ENCODE assay signal across 33 cellular contexts in genomic region chr12:52820521-52820920, GRCh38. TPM values are rescaled to one million over a fixed set of nuclear protein-coding genes. Genes with fewer than 3 reads are reported as not detected.
"Had no signal": no experiment of that assay in that cellular context is flagged by ENCODE, and none has a peak within 500 bp of the region (broad histone marks: within the 10 kb centered on the region; RNA-seq: fewer than 3 reads in every experiment).

No MANE protein-coding gene starts in this region.

- H3K27ac ChIP-seq: SK-N-MC, WERI-Rb-1 had no signal

- H3K27me3 Mint-ChIP-seq: activated naive CD8-positive, alpha-beta T cell; activated naive CD8-positive, alpha-beta T cell treated with anti-CD3 and anti-CD28 coated beads, Interleukin-2, amount 50 U/mL, for 24 hours had no signal

- H3K4me3 ChIP-seq: K562, MG63, SK-N-MC had no signal

- H3K36me3 Mint-ChIP-seq: activated naive CD4-positive, alpha-beta T cell treated with anti-CD3 and anti-CD28 coated beads, Interleukin-2, amount 10 ng/mL, durations not matched to agents 7 days and 5 days; activated naive CD8-positive, alpha-beta T cell; brain had no signal

- H3K9me3 ChIP-seq: MG63 had no signal

- H3K9me3 Mint-ChIP-seq: activated CD4-positive, alpha-beta T cell treated with anti-CD3 and anti-CD28 coated beads, Interleukin-2, amount 10 ng/mL, durations not matched to agents 24 days and 14 days; activated CD8-positive, alpha-beta T cell treated with anti-CD3 and anti-CD28 coated beads for 36 hours; activated naive CD4-positive, alpha-beta T cell treated with anti-CD3 and anti-CD28 coated beads, Interleukin-2, amount 10 ng/mL, durations not matched to agents 7 days and 5 days; activated naive CD8-positive, alpha-beta T cell treated with anti-CD3 and anti-CD28 coated beads, Interleukin-2, amount 50 U/mL, for 24 hours; central memory CD8-positive, alpha-beta T cell had no signal

- H3K4me3 Mint-ChIP-seq: activated CD4-positive, alpha-beta T cell treated with anti-CD3 and anti-CD28 coated beads, Interleukin-2, amount 10 ng/mL, durations not matched to agents 24 days and 14 days; activated CD8-positive, alpha-beta T cell treated with anti-CD3 and anti-CD28 coated beads for 36 hours; activated naive CD4-positive, alpha-beta T cell treated with anti-CD3 and anti-CD28 coated beads, Interleukin-2, amount 10 ng/mL, durations not matched to agents 7 days and 5 days; activated naive CD8-positive, alpha-beta T cell; activated naive CD8-positive, alpha-beta T cell treated with anti-CD3 and anti-CD28 coated beads, Interleukin-2, amount 50 U/mL, for 24 hours; brain; central memory CD8-positive, alpha-beta T cell had no signal

- H3K36me3 ChIP-seq: MG63, WERI-Rb-1 had no signal

- H3K4me1 Mint-ChIP-seq: activated CD4-positive, alpha-beta T cell treated with anti-CD3 and anti-CD28 coated beads, Interleukin-2, amount 10 ng/mL, durations not matched to agents 24 days and 14 days had no signal

- H3K27me3 ChIP-seq: MG63 had no signal

- H3K27ac Mint-ChIP-seq: activated CD4-positive, alpha-beta T cell treated with anti-CD3 and anti-CD28 coated beads, Interleukin-2, amount 10 ng/mL, durations not matched to agents 24 days and 14 days; activated CD8-positive, alpha-beta T cell treated with anti-CD3 and anti-CD28 coated beads for 36 hours; activated naive CD4-positive, alpha-beta T cell treated with anti-CD3 and anti-CD28 coated beads, Interleukin-2, amount 10 ng/mL, durations not matched to agents 7 days and 5 days; activated naive CD8-positive, alpha-beta T cell; activated naive CD8-positive, alpha-beta T cell treated with anti-CD3 and anti-CD28 coated beads, Interleukin-2, amount 50 U/mL, for 24 hours had no signal

- DNase-seq: activated CD4-positive, alpha-beta T cell treated with anti-CD3 and anti-CD28 coated beads, Interleukin-2, amount 10 ng/mL, durations not matched to agents 24 days and 14 days; activated CD4-positive, alpha-beta T cell treated with anti-CD3 and anti-CD28 coated beads, Interleukin-2, amount 50 U/mL, for 4 hours; activated CD8-positive, alpha-beta T cell treated with anti-CD3 and anti-CD28 coated beads for 36 hours; activated effector memory CD4-positive, alpha-beta T cell treated with Interleukin-2 at 50 U/mL for 16 hours; activated naive CD4-positive, alpha-beta T cell treated with anti-CD3 and anti-CD28 coated beads, Interleukin-2, amount 10 ng/mL, durations not matched to agents 7 days and 5 days; activated naive CD8-positive, alpha-beta T cell treated with anti-CD3 and anti-CD28 coated beads, Interleukin-2, amount 50 U/mL, for 24 hours; activated T-cell treated with anti-CD3 and anti-CD28 coated beads, Interleukin-2, amount 50 U/mL, for 48 hours; anterior cingulate cortex; Karpas-422; MG63; NCI-H1048; NCI-H1105 treated with DMSO at 0.1 percent for 48 hours; NCI-H1436; NCI-H1694; NCI-H1930; NCI-H2081 treated with DMSO at 0.1 percent for 48 hours; NCI-H226; NCI-H446 treated with DMSO at 0.1 percent for 48 hours; NCI-H524; RPMI8226; SIG-M5; T1000; WERI-Rb-1 had no signal

RNA-seq across cellular contexts. Expression of gene KRT4, which starts 6.6 kb away (rescaled TPM):
- total RNA-seq: activated CD4-positive, alpha-beta T cell treated with anti-CD3 and anti-CD28 coated beads, Interleukin-2, amount 10 ng/mL, durations not matched to agents 24 days and 14 days; activated CD8-positive, alpha-beta memory T cell treated with anti-CD3 and anti-CD28 coated beads for 36 hours; K562; Right ventricle myocardium inferior; T-helper 1 cell treated with Interleukin-12 subunit alpha and Interleukin-12 subunit beta and Interleukin-4 antibody, amounts not matched to agents 30 ng/mL and 1 ng/mL, for 36 hours; T-helper 2 cell treated with Interferon-gamma antibody and Interleukin-4, amounts not matched to agents 100 ng/mL and 5 ng/mL, for 36 hours had no signal

RNA-seq across cellular contexts. Expression of gene KRT79, which starts 13.6 kb away (rescaled TPM):
- total RNA-seq: activated CD4-positive, alpha-beta T cell treated with anti-CD3 and anti-CD28 coated beads, Interleukin-2, amount 10 ng/mL, durations not matched to agents 24 days and 14 days; Right ventricle myocardium inferior; T-helper 1 cell treated with Interleukin-12 subunit alpha and Interleukin-12 subunit beta and Interleukin-4 antibody, amounts not matched to agents 30 ng/mL and 1 ng/mL, for 36 hours; T-helper 2 cell treated with Interferon-gamma antibody and Interleukin-4, amounts not matched to agents 100 ng/mL and 5 ng/mL, for 36 hours had no signal

RNA-seq across cellular contexts. Expression of gene KRT3, which starts 24.6 kb away (rescaled TPM):
- total RNA-seq: activated CD8-positive, alpha-beta memory T cell treated with anti-CD3 and anti-CD28 coated beads for 36 hours; activated CD8-positive, alpha-beta T cell treated with anti-CD3 and anti-CD28 coated beads for 36 hours; chondrocyte; K562; Right ventricle myocardium inferior; T-helper 1 cell treated with Interleukin-12 subunit alpha and Interleukin-12 subunit beta and Interleukin-4 antibody, amounts not matched to agents 30 ng/mL and 1 ng/mL, for 36 hours; T-helper 2 cell treated with Interferon-gamma antibody and Interleukin-4, amounts not matched to agents 100 ng/mL and 5 ng/mL, for 36 hours had no signal

RNA-seq across cellular contexts. Expression of gene KRT78, which starts 28.3 kb away (rescaled TPM):
- total RNA-seq: activated CD4-positive, alpha-beta T cell treated with anti-CD3 and anti-CD28 coated beads, Interleukin-2, amount 10 ng/mL, durations not matched to agents 24 days and 14 days; activated CD8-positive, alpha-beta memory T cell treated with anti-CD3 and anti-CD28 coated beads for 36 hours; activated CD8-positive, alpha-beta T cell treated with anti-CD3 and anti-CD28 coated beads for 36 hours; chondrocyte; K562; Right ventricle myocardium inferior; T-helper 1 cell treated with Interleukin-12 subunit alpha and Interleukin-12 subunit beta and Interleukin-4 antibody, amounts not matched to agents 30 ng/mL and 1 ng/mL, for 36 hours; T-helper 2 cell treated with Interferon-gamma antibody and Interleukin-4, amounts not matched to agents 100 ng/mL and 5 ng/mL, for 36 hours had no signal

RNA-seq across cellular contexts. Expression of gene KRT76, which starts 43.4 kb away (rescaled TPM):
- total RNA-seq: activated CD4-positive, alpha-beta T cell treated with anti-CD3 and anti-CD28 coated beads, Interleukin-2, amount 10 ng/mL, durations not matched to agents 24 days and 14 days; activated CD8-positive, alpha-beta memory T cell treated with anti-CD3 and anti-CD28 coated beads for 36 hours; activated CD8-positive, alpha-beta T cell treated with anti-CD3 and anti-CD28 coated beads for 36 hours; chondrocyte; K562; Right ventricle myocardium inferior; T-helper 1 cell treated with Interleukin-12 subunit alpha and Interleukin-12 subunit beta and Interleukin-4 antibody, amounts not matched to agents 30 ng/mL and 1 ng/mL, for 36 hours; T-helper 2 cell treated with Interferon-gamma antibody and Interleukin-4, amounts not matched to agents 100 ng/mL and 5 ng/mL, for 36 hours had no signal
